ENCODE assay signal across 22 cellular contexts in the genomic region with DNA sequence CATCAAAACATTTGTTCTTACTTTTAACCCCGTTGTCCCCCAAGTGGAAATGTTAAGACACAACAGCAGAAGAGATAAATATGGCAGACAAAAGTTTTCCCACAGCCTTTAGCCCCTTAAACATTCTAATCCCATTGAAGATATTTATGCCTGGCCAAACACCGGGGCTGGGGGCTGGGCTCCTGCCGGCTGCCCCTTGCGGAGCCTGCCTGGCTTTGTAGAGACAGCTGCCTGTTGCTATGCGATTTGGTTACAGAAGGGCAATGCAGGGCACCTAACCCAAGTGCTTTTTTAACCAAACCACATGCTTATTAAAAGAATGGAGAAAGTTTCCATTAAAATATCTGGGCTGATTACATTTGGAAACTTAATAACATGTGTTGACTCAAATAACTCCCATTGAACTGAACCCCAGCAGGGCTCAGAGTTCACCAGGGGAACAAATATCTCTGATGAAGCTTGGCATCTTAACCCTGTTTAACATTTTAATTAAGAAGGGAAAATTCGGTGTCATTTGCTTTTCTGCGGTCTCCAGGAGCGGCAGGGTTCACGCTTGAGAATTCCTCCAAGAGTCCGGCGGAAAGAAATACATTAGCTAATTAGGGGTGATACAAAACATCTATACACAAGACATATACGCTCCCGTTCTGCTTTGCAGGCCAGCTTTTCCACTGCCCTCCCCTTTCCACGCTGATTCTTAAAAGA.
DNase-seq lines count a peak whose midpoint lies in the region; ATAC-seq and TF ChIP-seq lines count a peak whose summit lies in the region.
"Had no signal": no experiment of that assay in that cellular context is flagged by ENCODE, and none has a peak within 500 bp of the region (broad histone marks: within the 10 kb centered on the region; RNA-seq: fewer than 3 reads in every experiment).

No MANE protein-coding gene starts in this region.

- H3F3A ChIP-seq in GM23338 (replicated peaks; ENCODE audit: low read depth) = no peaks in the 10 kb centered on the region

- H3K36me3 Mint-ChIP-seq in GM23338 (ENCODE audit: low read depth) = no peaks in the 10 kb centered on the region; the same call in 2 of the 3 replicates
- H3K36me3 Mint-ChIP-seq: natural killer cell treated with Interleukin-12 subunit alpha and Interleukin-12 subunit beta and Interleukin-15 and Interleukin-18, amount 100 ng/mL, for 72 hours had no signal

- peaks cover 28% of the 10 kb centered on the region for H3K4me1 ChIP-seq in GM23338 (ENCODE audit: insufficient read depth)
- H3K4me1 ChIP-seq in SJCRH30 = peaks cover 18% of the 10 kb centered on the region
- peaks cover 27% of the 10 kb centered on the region for H3K4me1 ChIP-seq in iPS-18a (ENCODE audit: control insufficient read depth, low read depth, low read length)
- peaks cover 3% of the 10 kb centered on the region for H3K4me1 ChIP-seq in osteoblast (ENCODE audit: insufficient read depth, low read length)
- H3K4me1 ChIP-seq: BLaER1, foreskin keratinocyte, psoas muscle, spleen, uterus had no signal

- peaks cover 6% of the 10 kb centered on the region for H3K27me3 Mint-ChIP-seq in GM23338 (ENCODE audit: insufficient read depth, low read depth, poor library complexity)

- H3K27ac Mint-ChIP-seq in GM23338 = no peak overlapping the region
- H3K27ac Mint-ChIP-seq: activated naive CD8-positive, alpha-beta T cell treated with anti-CD3 and anti-CD28 coated beads, Interleukin-2, amount 50 U/mL, for 24 hours; natural killer cell treated with Interleukin-12 subunit alpha and Interleukin-12 subunit beta and Interleukin-15 and Interleukin-18, amount 100 ng/mL, for 72 hours had no signal

- no peaks in the 10 kb centered on the region for H4K20me1 ChIP-seq in GM23338 (replicated peaks; ENCODE audit: insufficient read depth)
- no peaks in the 10 kb centered on the region for H4K20me1 ChIP-seq in osteoblast (ENCODE audit: insufficient read depth, low read length)
- H4K20me1 ChIP-seq: BLaER1 had no signal

- peaks cover 31% of the 10 kb centered on the region for H3K4me1 Mint-ChIP-seq in GM23338
- H3K4me1 Mint-ChIP-seq: activated naive CD8-positive, alpha-beta T cell treated with anti-CD3 and anti-CD28 coated beads, Interleukin-2, amount 50 U/mL, for 24 hours had no signal

- H3K79me2 ChIP-seq in GM23338 (replicated peaks; ENCODE audit: insufficient read depth) = no peaks in the 10 kb centered on the region
- H3K79me2 ChIP-seq in osteoblast (ENCODE audit: insufficient read depth, low read length) = no peaks in the 10 kb centered on the region

- no peaks in the 10 kb centered on the region for H3K9me3 ChIP-seq in SJCRH30 (replicated peaks)
- no peaks in the 10 kb centered on the region for H3K9me3 ChIP-seq in iPS-18a (ENCODE audit: control insufficient read depth, low read depth, low read length)
- no peaks in the 10 kb centered on the region for H3K9me3 ChIP-seq in osteoblast (ENCODE audit: low read depth, low read length)
- H3K9me3 ChIP-seq: psoas muscle, spleen, uterus had no signal

- peaks cover 5% of the 10 kb centered on the region; the same call in 2 of the 3 replicates for H3K9me3 Mint-ChIP-seq in GM23338
- H3K9me3 Mint-ChIP-seq: activated naive CD8-positive, alpha-beta T cell treated with anti-CD3 and anti-CD28 coated beads, Interleukin-2, amount 50 U/mL, for 24 hours; natural killer cell treated with Interleukin-12 subunit alpha and Interleukin-12 subunit beta and Interleukin-15 and Interleukin-18, amount 100 ng/mL, for 72 hours had no signal

- H3K4me3 Mint-ChIP-seq in GM23338 = no peak overlapping the region; the same call in 2 of the 3 replicates
- H3K4me3 Mint-ChIP-seq: activated naive CD8-positive, alpha-beta T cell treated with anti-CD3 and anti-CD28 coated beads, Interleukin-2, amount 50 U/mL, for 24 hours; natural killer cell treated with Interleukin-12 subunit alpha and Interleukin-12 subunit beta and Interleukin-15 and Interleukin-18, amount 100 ng/mL, for 72 hours had no signal

- H3K27ac ChIP-seq in GM23338 (ENCODE audit: low read depth) (no peak overlapping the region), SJCRH30 (peak overlapping the region; percentile 76), iPS-18a (ENCODE audit: low read length) (no peak overlapping the region), osteoblast (ENCODE audit: low read depth, low read length) (no peak overlapping the region)
- H3K27ac ChIP-seq: BLaER1, foreskin keratinocyte, psoas muscle, uterus had no signal

- H3K27me3 ChIP-seq in GM23338 (ENCODE audit: insufficient read depth) (no peaks in the 10 kb centered on the region), SJCRH30 (no peaks in the 10 kb centered on the region), iPS-18a (ENCODE audit: control insufficient read depth, insufficient read depth, low read length) (peaks cover 11% of the 10 kb centered on the region), osteoblast (ENCODE audit: insufficient read depth, low read length) (no peaks in the 10 kb centered on the region)
- H3K27me3 ChIP-seq: BLaER1, foreskin keratinocyte, uterus had no signal

- H3K4me2 ChIP-seq in GM23338 (peak overlapping the region; percentile 67), osteoblast (ENCODE audit: insufficient read depth, low read length) (peak overlapping the region; percentile 46)
- H3K4me2 ChIP-seq: BLaER1 had no signal

- no peak overlapping the region for H3K9ac ChIP-seq in iPS-18a (ENCODE audit: low read length)
- H3K9ac ChIP-seq: BLaER1 had no signal

- no peaks in the 10 kb centered on the region for H3K9me2 ChIP-seq in GM23338 (ENCODE audit: insufficient read depth)

- peak overlapping the region; percentile 1; the same call in 1 of the 2 replicates for H2AFZ ChIP-seq in GM23338
- H2AFZ ChIP-seq in osteoblast (ENCODE audit: low read length) = no peak overlapping the region

- TF ChIP-seq CTCF in GM23338 (conservative IDR thresholded peaks at IDR 0.05; ENCODE audit: low read depth in 2 of 2) (no peak), osteoblast (IDR thresholded peaks at IDR 0.05; ENCODE audit: extremely low read depth, low read depth, low read length) (no peak)

- H3K36me3 ChIP-seq in GM23338 (ENCODE audit: insufficient read depth) = no peaks in the 10 kb centered on the region
- H3K36me3 ChIP-seq in SJCRH30 = no peaks in the 10 kb centered on the region
- H3K36me3 ChIP-seq in iPS-18a (ENCODE audit: control insufficient read depth, low read depth, low read length) = no peaks in the 10 kb centered on the region
- no peaks in the 10 kb centered on the region for H3K36me3 ChIP-seq in osteoblast (ENCODE audit: insufficient read depth, low read length)
- H3K36me3 ChIP-seq: BLaER1, spleen, uterus had no signal

- H3K4me3 ChIP-seq in GM23338 = no peak overlapping the region
- H3K4me3 ChIP-seq in SJCRH30 = peak overlapping the region; percentile 45
- peak overlapping the region; percentile 23 for H3K4me3 ChIP-seq in iPS-18a (ENCODE audit: low read length)
- no peak overlapping the region for H3K4me3 ChIP-seq in osteoblast (ENCODE audit: insufficient read depth, low read length)
- H3K4me3 ChIP-seq: BLaER1, psoas muscle, spleen, uterus had no signal

- DNase-seq in GM23338 (ENCODE audit: low spot score) (peak; percentile 42), SJCRH30 (peak; percentile 93 to 94), osteoblast (ENCODE audit: insufficient read length, low spot score, missing footprints) (no peak), GM19238 (ENCODE audit: insufficient read length, low spot score) (no peak), HuH-7 (ENCODE audit: low spot score) (no peak), NCI-H2029 (lab: John Stamatoyannopoulos, UW) (no peak)
- DNase-seq: activated CD8-positive, alpha-beta memory T cell treated with anti-CD3 and anti-CD28 coated beads, Interleukin-2, amount 50 U/mL, for 48 hours; activated naive CD8-positive, alpha-beta T cell treated with anti-CD3 and anti-CD28 coated beads, Interleukin-2, amount 50 U/mL, for 24 hours; erythroblast; foreskin keratinocyte; mesenchymal stem cell; NCI-H1417; NCI-H2171; psoas muscle; spleen; stimulated activated CD4-positive, alpha-beta T cell treated with anti-CD3 and anti-CD28 coated beads, Interleukin-4, amount 100 ng/mL, for 4 hours; T-helper 1 cell; uterus had no signal

- peak; percentile 89 for ATAC-seq in GM23338
- no peak for ATAC-seq in GM21576 (IDR thresholded peaks at IDR 0.05; ENCODE audit: unreplicated experiment)
- ATAC-seq: activated naive CD8-positive, alpha-beta T cell treated with anti-CD3 and anti-CD28 coated beads, Interleukin-2, amount 50 U/mL, for 24 hours; foreskin keratinocyte; natural killer cell treated with Interleukin-12 subunit alpha and Interleukin-12 subunit beta and Interleukin-15 and Interleukin-18, amount 100 ng/mL, for 72 hours; psoas muscle had no signal

TF ChIP-seq in GM23338, 12 proteins besides CTCF, POLR2A, EP300 and RAD21:
- TF ChIP-seq, protein P1, sequence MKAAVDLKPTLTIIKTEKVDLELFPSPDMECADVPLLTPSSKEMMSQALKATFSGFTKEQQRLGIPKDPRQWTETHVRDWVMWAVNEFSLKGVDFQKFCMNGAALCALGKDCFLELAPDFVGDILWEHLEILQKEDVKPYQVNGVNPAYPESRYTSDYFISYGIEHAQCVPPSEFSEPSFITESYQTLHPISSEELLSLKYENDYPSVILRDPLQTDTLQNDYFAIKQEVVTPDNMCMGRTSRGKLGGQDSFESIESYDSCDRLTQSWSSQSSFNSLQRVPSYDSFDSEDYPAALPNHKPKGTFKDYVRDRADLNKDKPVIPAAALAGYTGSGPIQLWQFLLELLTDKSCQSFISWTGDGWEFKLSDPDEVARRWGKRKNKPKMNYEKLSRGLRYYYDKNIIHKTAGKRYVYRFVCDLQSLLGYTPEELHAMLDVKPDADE (IDR thresholded peaks at IDR 0.05) = no peak
- TF ChIP-seq ZNF114 (CRISPR knock-in tag; IDR thresholded peaks at IDR 0.05) = no peak

Comparison
In these comparisons a context has a peak if more than half of its experiments do, and no peak if none do; other contexts are left out.
1. DNase-seq: peak in GM23338 (single experiment) and SJCRH30 (2 of 2); none in osteoblast (single experiment), GM19238 (single experiment), HuH-7 (single experiment) and NCI-H2029 (single experiment).
2. H3K4me3 ChIP-seq: peak in SJCRH30 (single experiment) and iPS-18a (single experiment); none in GM23338 (single experiment) and osteoblast (single experiment).